Comparison of ENCODE assay signal across 11 cellular contexts in the genomic region with DNA sequence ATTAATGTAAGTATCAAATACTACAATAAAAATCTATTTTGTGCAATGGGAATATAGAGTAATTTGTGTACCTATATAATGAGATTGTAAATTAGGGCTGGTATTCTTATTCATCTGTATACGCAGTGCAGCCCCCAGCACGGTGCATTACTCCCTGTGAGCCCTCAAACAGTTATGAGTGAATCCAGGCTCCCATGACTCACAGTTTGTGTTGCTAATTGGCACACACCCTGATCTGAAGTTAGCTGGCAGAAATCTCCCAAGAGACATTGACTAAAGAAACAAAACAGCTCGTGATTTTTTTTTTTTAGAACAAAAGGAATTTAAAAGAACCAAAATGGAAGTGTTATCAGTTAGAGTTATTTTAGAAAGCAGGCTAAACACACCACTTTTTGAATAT. TPM values are rescaled to one million over a fixed set of nuclear protein-coding genes. Genes with fewer than 3 reads are reported as not detected.
DNase-seq lines count a peak whose midpoint lies in the region; ATAC-seq and TF ChIP-seq lines count a peak whose summit lies in the region.
"Had no signal": no experiment of that assay in that cellular context is flagged by ENCODE, and none has a peak within 500 bp of the region (broad histone marks: within the 10 kb centered on the region; RNA-seq: fewer than 3 reads in every experiment).

No MANE protein-coding gene starts in this region.

- no peaks in the 10 kb centered on the region for H3K27me3 Mint-ChIP-seq in activated CD4-positive, alpha-beta T cell treated with anti-CD3 and anti-CD28 coated beads, Interleukin-2, amount 10 ng/mL, durations not matched to agents 24 days and 14 days
- no peaks in the 10 kb centered on the region for H3K27me3 Mint-ChIP-seq in activated CD4-positive, alpha-beta T cell treated with anti-CD3 and anti-CD28 coated beads, Interleukin-2, amount 10 ng/mL, durations not matched to agents 7 days and 5 days
- no peaks in the 10 kb centered on the region for H3K27me3 Mint-ChIP-seq in endothelial cell (ENCODE audit: unreplicated experiment)
- H3K27me3 Mint-ChIP-seq: activated CD4-positive, alpha-beta T cell treated with anti-CD3 and anti-CD28 coated beads for 36 hours had no signal

- DNase-seq in activated CD4-positive, alpha-beta T cell treated with anti-CD3 and anti-CD28 coated beads, Interleukin-2, amount 10 ng/mL, durations not matched to agents 24 days and 14 days, result no peak
- no peak for DNase-seq in activated CD4-positive, alpha-beta T cell treated with anti-CD3 and anti-CD28 coated beads, Interleukin-2, amount 10 ng/mL, durations not matched to agents 7 days and 5 days
- no peak for DNase-seq in endothelial cell (ENCODE audit: low spot score)
- peak; percentile 66 for DNase-seq in mucosa of gallbladder (ENCODE audit: low spot score)
- no peak for DNase-seq in vagina (ENCODE audit: extremely low spot score in 2 of 2)
- no peak for DNase-seq in stimulated activated CD4-positive, alpha-beta T cell treated with anti-CD3 and anti-CD28 coated beads, Interleukin-2, amount 100 ng/mL, for 24 hours
- no peak for DNase-seq in effector memory CD4-positive, alpha-beta T cell
- DNase-seq: activated CD4-positive, alpha-beta T cell treated with anti-CD3 and anti-CD28 coated beads for 36 hours; NCI-H748 treated with DMSO at 0.1 percent for 48 hours; right lobe of liver had no signal

- CTCF ChIA-PET in activated CD4-positive, alpha-beta T cell treated with anti-CD3 and anti-CD28 coated beads, Interleukin-2, amount 10 ng/mL, durations not matched to agents 7 days and 5 days (lab: Charles Lee), result no interaction called here

- peaks cover 23% of the 10 kb centered on the region for H3K4me1 ChIP-seq in vagina
- H3K4me1 ChIP-seq in effector memory CD4-positive, alpha-beta T cell (ENCODE audit: control insufficient read depth, insufficient read depth, low read length, poor library complexity, severe bottlenecking), result no peaks in the 10 kb centered on the region

- H3K4me3 Mint-ChIP-seq in activated CD4-positive, alpha-beta T cell treated with anti-CD3 and anti-CD28 coated beads, Interleukin-2, amount 10 ng/mL, durations not matched to agents 24 days and 14 days, result no peak overlapping the region
- H3K4me3 Mint-ChIP-seq in activated CD4-positive, alpha-beta T cell treated with anti-CD3 and anti-CD28 coated beads, Interleukin-2, amount 10 ng/mL, durations not matched to agents 7 days and 5 days, result no peak overlapping the region
- H3K4me3 Mint-ChIP-seq in endothelial cell (ENCODE audit: unreplicated experiment), result no peak overlapping the region
- H3K4me3 Mint-ChIP-seq: activated CD4-positive, alpha-beta T cell treated with anti-CD3 and anti-CD28 coated beads for 36 hours had no signal

- TF ChIP-seq POLR2A in vagina (IDR thresholded peaks at IDR 0.05), result no peak

- POLR2A ChIA-PET in activated CD4-positive, alpha-beta T cell treated with anti-CD3 and anti-CD28 coated beads, Interleukin-2, amount 10 ng/mL, durations not matched to agents 7 days and 5 days (lab: Charles Lee), result no interaction called here

- H3K27me3 ChIP-seq in vagina, result no peaks in the 10 kb centered on the region
- no peaks in the 10 kb centered on the region for H3K27me3 ChIP-seq in effector memory CD4-positive, alpha-beta T cell (replicated peaks; ENCODE audit: control insufficient read depth, insufficient read depth, low read length, poor library complexity, severe bottlenecking)
- H3K27me3 ChIP-seq: right lobe of liver had no signal

- H3K9me3 Mint-ChIP-seq in activated CD4-positive, alpha-beta T cell treated with anti-CD3 and anti-CD28 coated beads, Interleukin-2, amount 10 ng/mL, durations not matched to agents 24 days and 14 days, result peaks cover 12% of the 10 kb centered on the region
- peaks cover 6% of the 10 kb centered on the region for H3K9me3 Mint-ChIP-seq in activated CD4-positive, alpha-beta T cell treated with anti-CD3 and anti-CD28 coated beads, Interleukin-2, amount 10 ng/mL, durations not matched to agents 7 days and 5 days
- no peaks in the 10 kb centered on the region for H3K9me3 Mint-ChIP-seq in endothelial cell (ENCODE audit: unreplicated experiment)

- no peak for ATAC-seq in GM21576 (IDR thresholded peaks at IDR 0.05; ENCODE audit: unreplicated experiment)
- ATAC-seq: activated CD4-positive, alpha-beta T cell treated with anti-CD3 and anti-CD28 coated beads for 36 hours had no signal

- no peaks in the 10 kb centered on the region for H3K9me3 ChIP-seq in vagina
- no peaks in the 10 kb centered on the region for H3K9me3 ChIP-seq in effector memory CD4-positive, alpha-beta T cell (ENCODE audit: control insufficient read depth, low read length)
- H3K9me3 ChIP-seq: right lobe of liver had no signal

- peak overlapping the region; percentile 81 for H3K27ac ChIP-seq in vagina
- no peak overlapping the region for H3K27ac ChIP-seq in effector memory CD4-positive, alpha-beta T cell (ENCODE audit: insufficient read depth, low read length, poor library complexity, severe bottlenecking)
- H3K27ac ChIP-seq: right lobe of liver had no signal

- H3K4me1 Mint-ChIP-seq in activated CD4-positive, alpha-beta T cell treated with anti-CD3 and anti-CD28 coated beads, Interleukin-2, amount 10 ng/mL, durations not matched to agents 24 days and 14 days, result peaks cover 5% of the 10 kb centered on the region
- no peaks in the 10 kb centered on the region for H3K4me1 Mint-ChIP-seq in activated CD4-positive, alpha-beta T cell treated with anti-CD3 and anti-CD28 coated beads, Interleukin-2, amount 10 ng/mL, durations not matched to agents 7 days and 5 days
- H3K4me1 Mint-ChIP-seq in endothelial cell (ENCODE audit: unreplicated experiment), result peaks cover 12% of the 10 kb centered on the region
- H3K4me1 Mint-ChIP-seq: activated CD4-positive, alpha-beta T cell treated with anti-CD3 and anti-CD28 coated beads for 36 hours had no signal

- H3K4me3 ChIP-seq in vagina, result peak overlapping the region in 1 of 2 donors; percentile 7
- no peak overlapping the region for H3K4me3 ChIP-seq in effector memory CD4-positive, alpha-beta T cell (ENCODE audit: insufficient read depth, low read depth, low read length, poor library complexity, severe bottlenecking)
- H3K4me3 ChIP-seq: right lobe of liver had no signal

- peaks cover 58% of the 10 kb centered on the region for H3K36me3 Mint-ChIP-seq in activated CD4-positive, alpha-beta T cell treated with anti-CD3 and anti-CD28 coated beads, Interleukin-2, amount 10 ng/mL, durations not matched to agents 24 days and 14 days (ENCODE audit: low read depth)
- H3K36me3 Mint-ChIP-seq in activated CD4-positive, alpha-beta T cell treated with anti-CD3 and anti-CD28 coated beads, Interleukin-2, amount 10 ng/mL, durations not matched to agents 7 days and 5 days (ENCODE audit: low read depth), result peaks cover 45% of the 10 kb centered on the region
- H3K36me3 Mint-ChIP-seq in endothelial cell (ENCODE audit: low read depth, unreplicated experiment), result peaks cover 28% of the 10 kb centered on the region

- intact Hi-C loops in activated CD4-positive, alpha-beta T cell treated with anti-CD3 and anti-CD28 coated beads, Interleukin-2, amount 10 ng/mL, durations not matched to agents 24 days and 14 days (cut with micrococcal nuclease), result no loop called here
- intact Hi-C loops in vagina (cut with DNase I), result no loop called here

- TF ChIP-seq CTCF in endothelial cell (IDR thresholded peaks at IDR 0.05; ENCODE audit: unreplicated experiment) (no peak), vagina (IDR thresholded peaks at IDR 0.05) (no peak)

- H3K36me3 ChIP-seq in vagina, result peaks cover 0 to 13% of the 10 kb centered on the region in 2 donors
- H3K36me3 ChIP-seq in effector memory CD4-positive, alpha-beta T cell (ENCODE audit: control insufficient read depth, insufficient read depth, low read length), result peaks cover 9% of the 10 kb centered on the region

- H3K27ac Mint-ChIP-seq in activated CD4-positive, alpha-beta T cell treated with anti-CD3 and anti-CD28 coated beads, Interleukin-2, amount 10 ng/mL, durations not matched to agents 24 days and 14 days, result peak overlapping the region; percentile 21
- H3K27ac Mint-ChIP-seq in activated CD4-positive, alpha-beta T cell treated with anti-CD3 and anti-CD28 coated beads, Interleukin-2, amount 10 ng/mL, durations not matched to agents 7 days and 5 days, result no peak overlapping the region
- H3K27ac Mint-ChIP-seq in endothelial cell (ENCODE audit: unreplicated experiment), result peak overlapping the region; percentile 28
- H3K27ac Mint-ChIP-seq: activated CD4-positive, alpha-beta T cell treated with anti-CD3 and anti-CD28 coated beads for 36 hours had no signal

RNA-seq across cellular contexts. Expression of a gene that starts 15.7 kb away (rescaled TPM):
- 17.0 and 17.7 TPM in 2 replicates for total RNA-seq in activated CD4-positive, alpha-beta T cell treated with anti-CD3 and anti-CD28 coated beads, Interleukin-2, amount 10 ng/mL, durations not matched to agents 24 days and 14 days
- total RNA-seq in activated CD4-positive, alpha-beta T cell treated with anti-CD3 and anti-CD28 coated beads, Interleukin-2, amount 10 ng/mL, durations not matched to agents 7 days and 5 days, result 10 to 100 TPM; 12.2 to 13.2 TPM
- total RNA-seq in endothelial cell (ENCODE audit: unreplicated experiment), result 11.0 TPM
- total RNA-seq in mucosa of gallbladder, result 25.2 TPM
- 30.9 TPM for total RNA-seq in vagina
